ENCODE assay signal across 13 cellular contexts in genomic region chrX:19795289-19795688, GRCh38.
DNase-seq lines count a peak whose midpoint lies in the region; ATAC-seq and TF ChIP-seq lines count a peak whose summit lies in the region.
"Had no signal": no experiment of that assay in that cellular context is flagged by ENCODE, and none has a peak within 500 bp of the region (broad histone marks: within the 10 kb centered on the region; RNA-seq: fewer than 3 reads in every experiment).

No MANE protein-coding gene starts in this region.

- TF ChIP-seq POLR2A in Peyer's patch (IDR thresholded peaks at IDR 0.05), result no peak

- H3K4me3 Mint-ChIP-seq in activated CD4-positive, alpha-beta T cell treated with anti-CD3 and anti-CD28 coated beads, Interleukin-2, amount 10 ng/mL, durations not matched to agents 24 days and 14 days, result peak overlapping the region; percentile 10
- H3K4me3 Mint-ChIP-seq in activated CD4-positive, alpha-beta memory T cell treated with anti-CD3 and anti-CD28 coated beads, Interleukin-2, amount 10 ng/mL, durations not matched to agents 7 days and 5 days, result peak overlapping the region; percentile 90
- H3K4me3 Mint-ChIP-seq in naive thymus-derived CD4-positive, alpha-beta T cell, result peak overlapping the region; percentile 2 to 97 (median 38)

- H3K36me3 Mint-ChIP-seq in activated CD4-positive, alpha-beta T cell treated with anti-CD3 and anti-CD28 coated beads, Interleukin-2, amount 10 ng/mL, durations not matched to agents 24 days and 14 days (ENCODE audit: low read depth), result peaks cover 20% of the 10 kb centered on the region
- peaks cover 54% of the 10 kb centered on the region for H3K36me3 Mint-ChIP-seq in activated CD4-positive, alpha-beta memory T cell treated with anti-CD3 and anti-CD28 coated beads, Interleukin-2, amount 10 ng/mL, durations not matched to agents 7 days and 5 days (ENCODE audit: low read depth)
- H3K36me3 Mint-ChIP-seq in naive thymus-derived CD4-positive, alpha-beta T cell, result peaks cover 0 to 38% (median 12%) of the 10 kb centered on the region in 5 donors

- H3K4me1 Mint-ChIP-seq in activated CD4-positive, alpha-beta T cell treated with anti-CD3 and anti-CD28 coated beads, Interleukin-2, amount 10 ng/mL, durations not matched to agents 24 days and 14 days, result peaks cover 52% of the 10 kb centered on the region
- H3K4me1 Mint-ChIP-seq in activated CD4-positive, alpha-beta memory T cell treated with anti-CD3 and anti-CD28 coated beads, Interleukin-2, amount 10 ng/mL, durations not matched to agents 7 days and 5 days, result peaks cover 62% of the 10 kb centered on the region
- peaks cover 18 to 71% (median 63%) of the 10 kb centered on the region in 7 donors for H3K4me1 Mint-ChIP-seq in naive thymus-derived CD4-positive, alpha-beta T cell

- ATAC-seq in naive thymus-derived CD4-positive, alpha-beta T cell, result no peak
- no peak for ATAC-seq in HG03108 (IDR thresholded peaks at IDR 0.05; ENCODE audit: unreplicated experiment)
- ATAC-seq: psoas muscle had no signal

- DNase-seq in activated CD4-positive, alpha-beta T cell treated with anti-CD3 and anti-CD28 coated beads, Interleukin-2, amount 10 ng/mL, durations not matched to agents 24 days and 14 days, result no peak
- DNase-seq in activated CD4-positive, alpha-beta T cell treated with anti-CD3 and anti-CD28 coated beads, Interleukin-2, amount 50 U/mL, for 48 hours, result no peak
- peak; percentile 39 to 42 for DNase-seq in HAP-1 (ENCODE audit: low spot score in 2 of 2)
- no peak for DNase-seq in activated CD4-positive, alpha-beta memory T cell treated with anti-CD3 and anti-CD28 coated beads, Interleukin-2, amount 10 ng/mL, durations not matched to agents 7 days and 5 days
- DNase-seq in naive thymus-derived CD4-positive, alpha-beta T cell, result no peak
- DNase-seq in Peyer's patch, result no peak
- no peak for DNase-seq in stimulated activated CD8-positive, alpha-beta memory T cell treated with anti-CD3 and anti-CD28 coated beads, Interleukin-4, amount 100 ng/mL, for 48 hours
- DNase-seq: psoas muscle, spleen, stomach had no signal

- H3K36me3 ChIP-seq in HAP-1 (replicated peaks), result no peaks in the 10 kb centered on the region
- peaks cover 0 to 4% (median 0%) of the 10 kb centered on the region in 3 experiments for H3K36me3 ChIP-seq in naive thymus-derived CD4-positive, alpha-beta T cell (ENCODE audit: control insufficient read depth in 2 of 3, insufficient read depth in 3 of 3, low read length in 3 of 3)
- H3K36me3 ChIP-seq in Peyer's patch, result no peaks in the 10 kb centered on the region
- H3K36me3 ChIP-seq: ascending aorta, spleen, stomach, vagina had no signal

- CTCF ChIA-PET in activated CD4-positive, alpha-beta memory T cell treated with anti-CD3 and anti-CD28 coated beads, Interleukin-2, amount 10 ng/mL, durations not matched to agents 7 days and 5 days (lab: Charles Lee), result interaction anchor here (1.0 to 1.5 kb wide), 3 partner anchors 11 to 45 kb away, joined by 3 to 5 read pairs (median 3); no protein-coding TSS in a partner anchor
- CTCF ChIA-PET in naive thymus-derived CD4-positive, alpha-beta T cell (lab: Charles Lee), result no interaction called here

- H3K4me3 ChIP-seq in HAP-1, result no peak overlapping the region
- peak overlapping the region; percentile 86 for H3K4me3 ChIP-seq in naive thymus-derived CD4-positive, alpha-beta T cell (ENCODE audit: low read length)
- H3K4me3 ChIP-seq in Peyer's patch, result no peak overlapping the region
- H3K4me3 ChIP-seq: ascending aorta, psoas muscle, stomach, vagina had no signal

- H3K4me1 ChIP-seq in HAP-1 (peaks cover 14% of the 10 kb centered on the region), Peyer's patch (no peaks in the 10 kb centered on the region)
- H3K4me1 ChIP-seq in naive thymus-derived CD4-positive, alpha-beta T cell (ENCODE audit: control insufficient read depth in 2 of 2, insufficient read depth in 2 of 2, low read length in 2 of 2), result peaks cover 31 to 43% of the 10 kb centered on the region in 2 donors
- H3K4me1 ChIP-seq: ascending aorta, psoas muscle, vagina had no signal

- H3K27me3 Mint-ChIP-seq in activated CD4-positive, alpha-beta T cell treated with anti-CD3 and anti-CD28 coated beads, Interleukin-2, amount 10 ng/mL, durations not matched to agents 24 days and 14 days, result no peaks in the 10 kb centered on the region
- H3K27me3 Mint-ChIP-seq in activated CD4-positive, alpha-beta memory T cell treated with anti-CD3 and anti-CD28 coated beads, Interleukin-2, amount 10 ng/mL, durations not matched to agents 7 days and 5 days, result no peaks in the 10 kb centered on the region
- no peaks in the 10 kb centered on the region for H3K27me3 Mint-ChIP-seq in naive thymus-derived CD4-positive, alpha-beta T cell

- POLR2A ChIA-PET in activated CD4-positive, alpha-beta memory T cell treated with anti-CD3 and anti-CD28 coated beads, Interleukin-2, amount 10 ng/mL, durations not matched to agents 7 days and 5 days (lab: Charles Lee), result interaction anchor here (0.8 to 3.4 kb wide), 11 partner anchors 9 to 49 kb away, joined by 3 to 20 read pairs (median 6); no protein-coding TSS in a partner anchor
- POLR2A ChIA-PET in naive thymus-derived CD4-positive, alpha-beta T cell (lab: Charles Lee), result interaction anchor here (0.7 to 1.6 kb wide), 8 partner anchors 8 to 113 kb away, joined by 3 to 10 read pairs (median 4); no protein-coding TSS in a partner anchor

- H3K27me3 ChIP-seq in HAP-1 (ENCODE audit: low read depth), result no peaks in the 10 kb centered on the region
- no peaks in the 10 kb centered on the region for H3K27me3 ChIP-seq in naive thymus-derived CD4-positive, alpha-beta T cell (ENCODE audit: control insufficient read depth in 2 of 2, insufficient read depth in 2 of 2, low read length in 2 of 2)
- H3K27me3 ChIP-seq in Peyer's patch, result no peaks in the 10 kb centered on the region
- H3K27me3 ChIP-seq: ascending aorta, stomach, vagina had no signal

- H3K27ac ChIP-seq in naive thymus-derived CD4-positive, alpha-beta T cell (ENCODE audit: low read depth, low read length), result no peak overlapping the region
- H3K27ac ChIP-seq in Peyer's patch, result no peak overlapping the region
- H3K27ac ChIP-seq: ascending aorta, psoas muscle, stomach, vagina had no signal

- no peaks in the 10 kb centered on the region for H3K9me3 ChIP-seq in HAP-1
- no peaks in the 10 kb centered on the region for H3K9me3 ChIP-seq in naive thymus-derived CD4-positive, alpha-beta T cell (ENCODE audit: control insufficient read depth in 2 of 3, low read length in 3 of 3)
- H3K9me3 ChIP-seq in Peyer's patch, result no peaks in the 10 kb centered on the region
- H3K9me3 ChIP-seq: ascending aorta, psoas muscle, spleen, stomach, vagina had no signal

- no peak for TF ChIP-seq CTCF in Peyer's patch (IDR thresholded peaks at IDR 0.05)

- in situ Hi-C loops in HAP-1 (cut with MboI; ENCODE audit: low sequenced_read_pairs), result no loop called here

- intact Hi-C loops in activated CD4-positive, alpha-beta T cell treated with anti-CD3 and anti-CD28 coated beads, Interleukin-2, amount 10 ng/mL, durations not matched to agents 24 days and 14 days (cut with micrococcal nuclease), result loop anchor here (5.0 kb wide), 2 partner anchors 92 to 113 kb away; partner anchors contain the start of gene SH3KBP1
- intact Hi-C loops in naive thymus-derived CD4-positive, alpha-beta T cell (cut with micrococcal nuclease), result loop anchor here in 1 of 2 donors (5.0 kb wide), 2 partner anchors 47 to 113 kb away; no protein-coding TSS in a partner anchor

- peaks cover 3% of the 10 kb centered on the region for H3K9me3 Mint-ChIP-seq in activated CD4-positive, alpha-beta T cell treated with anti-CD3 and anti-CD28 coated beads, Interleukin-2, amount 10 ng/mL, durations not matched to agents 24 days and 14 days
- H3K9me3 Mint-ChIP-seq in activated CD4-positive, alpha-beta memory T cell treated with anti-CD3 and anti-CD28 coated beads, Interleukin-2, amount 10 ng/mL, durations not matched to agents 7 days and 5 days, result no peaks in the 10 kb centered on the region
- H3K9me3 Mint-ChIP-seq in naive thymus-derived CD4-positive, alpha-beta T cell, result no peaks in the 10 kb centered on the region

- H3K27ac Mint-ChIP-seq in activated CD4-positive, alpha-beta T cell treated with anti-CD3 and anti-CD28 coated beads, Interleukin-2, amount 10 ng/mL, durations not matched to agents 24 days and 14 days, result peak overlapping the region; percentile 56
- H3K27ac Mint-ChIP-seq in activated CD4-positive, alpha-beta memory T cell treated with anti-CD3 and anti-CD28 coated beads, Interleukin-2, amount 10 ng/mL, durations not matched to agents 7 days and 5 days, result peak overlapping the region; percentile 70
- peak overlapping the region; percentile 38 to 97 (median 92) for H3K27ac Mint-ChIP-seq in naive thymus-derived CD4-positive, alpha-beta T cell

Comparison
In these comparisons a context has a peak if more than half of its experiments do, and no peak if none do; other contexts are left out.
1. DNase-seq: peak in HAP-1 (2 of 2); none in activated CD4-positive, alpha-beta T cell treated with anti-CD3 and anti-CD28 coated beads, Interleukin-2, amount 10 ng/mL, durations not matched to agents 24 days and 14 days (single experiment), activated CD4-positive, alpha-beta T cell treated with anti-CD3 and anti-CD28 coated beads, Interleukin-2, amount 50 U/mL, for 48 hours (0 of 2), activated CD4-positive, alpha-beta memory T cell treated with anti-CD3 and anti-CD28 coated beads, Interleukin-2, amount 10 ng/mL, durations not matched to agents 7 days and 5 days (single experiment), naive thymus-derived CD4-positive, alpha-beta T cell (0 of 9), Peyer's patch (0 of 3) and stimulated activated CD8-positive, alpha-beta memory T cell treated with anti-CD3 and anti-CD28 coated beads, Interleukin-4, amount 100 ng/mL, for 48 hours (single experiment).
2. H3K4me3 Mint-ChIP-seq: peak in every context shown above with its lines; median percentile 90 in activated CD4-positive, alpha-beta memory T cell treated with anti-CD3 and anti-CD28 coated beads, Interleukin-2, amount 10 ng/mL, durations not matched to agents 7 days and 5 days; 38 in naive thymus-derived CD4-positive, alpha-beta T cell; 10 in activated CD4-positive, alpha-beta T cell treated with anti-CD3 and anti-CD28 coated beads, Interleukin-2, amount 10 ng/mL, durations not matched to agents 24 days and 14 days.
3. Peak in every context shown above with its lines, with median percentiles within 50 percentile points of each other: H3K27ac Mint-ChIP-seq.